2 cellular contexts compared by ENCODE assay signal in genomic region chr14:25110101-25110500, GRCh38.
TF ChIP-seq lines count a peak whose summit lies in the region.

No MANE protein-coding gene starts in this region.

TF ChIP-seq in SK-N-SH, 30 proteins besides CTCF, POLR2A, EP300 and RAD21:
- no peak for TF ChIP-seq SIN3A (IDR thresholded peaks at IDR 0.05; ENCODE audit: borderline replicate concordance, low read depth, low read length)
- TF ChIP-seq NFIC (IDR thresholded peaks at IDR 0.05; ENCODE audit: borderline replicate concordance), result no peak
- no peak for TF ChIP-seq MEF2A (IDR thresholded peaks at IDR 0.05; ENCODE audit: borderline replicate concordance, low read depth)
- no peak for TF ChIP-seq ELF1 (IDR thresholded peaks at IDR 0.05)
- TF ChIP-seq RXRA (IDR thresholded peaks at IDR 0.05; ENCODE audit: borderline replicate concordance, low read depth), result no peak
- no peak for TF ChIP-seq TAF1 (IDR thresholded peaks at IDR 0.05; ENCODE audit: borderline replicate concordance, low read depth, low read length)
- no peak for TF ChIP-seq FOSL2 (IDR thresholded peaks at IDR 0.05; ENCODE audit: borderline replicate concordance, low read depth)
- no peak for TF ChIP-seq MAX (IDR thresholded peaks at IDR 0.05; ENCODE audit: low read depth)
- no peak for TF ChIP-seq FOXJ3 (CRISPR knock-in tag; IDR thresholded peaks at IDR 0.05)
- TF ChIP-seq RCOR1 (IDR thresholded peaks at IDR 0.05; ENCODE audit: low read length), result no peak
- no peak for TF ChIP-seq EZH2phosphoT487 (IDR thresholded peaks at IDR 0.05; ENCODE audit: borderline replicate concordance, low read depth)
- TF ChIP-seq REST (IDR thresholded peaks at IDR 0.05; ENCODE audit: low read depth, low read length), result no peak
- TF ChIP-seq SMC3 (IDR thresholded peaks at IDR 0.05; ENCODE audit: low read depth, low read length), result no peak
- TF ChIP-seq ZBTB33 (IDR thresholded peaks at IDR 0.05; ENCODE audit: borderline replicate concordance, low read depth), result no peak
- no peak for TF ChIP-seq CHD2 (IDR thresholded peaks at IDR 0.05; ENCODE audit: low read length, partially characterized antibody)

TF ChIP-seq in SK-N-SH treated with all-trans-retinoic acid at 6 μM for 48 hours, 23 proteins besides CTCF, POLR2A, EP300 and RAD21:
- TF ChIP-seq ZNF565 (CRISPR knock-in tag; conservative IDR thresholded peaks at IDR 0.05; ENCODE audit: low read depth) (no peak), ZC3H10 (CRISPR knock-in tag; IDR thresholded peaks at IDR 0.05) (no peak), ARNTL (CRISPR knock-in tag; IDR thresholded peaks at IDR 0.05; ENCODE audit: borderline replicate concordance, low read depth) (no peak), PATZ1 (CRISPR knock-in tag; IDR thresholded peaks at IDR 0.05; ENCODE audit: borderline replicate concordance) (no peak), GLIS3 (CRISPR knock-in tag; IDR thresholded peaks at IDR 0.05) (no peak), BACH2 (CRISPR knock-in tag; IDR thresholded peaks at IDR 0.05; ENCODE audit: borderline replicate concordance) (no peak), SNAI2 (CRISPR knock-in tag; IDR thresholded peaks at IDR 0.05) (no peak), ZNF8 (CRISPR knock-in tag; IDR thresholded peaks at IDR 0.05) (no peak), ISL1 (CRISPR knock-in tag; IDR thresholded peaks at IDR 0.05) (no peak), OSR1 (CRISPR knock-in tag; IDR thresholded peaks at IDR 0.05) (no peak), CREB5 (CRISPR knock-in tag; IDR thresholded peaks at IDR 0.05; ENCODE audit: low read depth) (no peak), TSHZ2 (CRISPR knock-in tag; IDR thresholded peaks at IDR 0.05) (no peak), ESRRG (CRISPR knock-in tag; IDR thresholded peaks at IDR 0.05) (no peak), TOX (CRISPR knock-in tag; IDR thresholded peaks at IDR 0.05; ENCODE audit: borderline replicate concordance) (no peak), TCF4 (CRISPR knock-in tag; IDR thresholded peaks at IDR 0.05; ENCODE audit: borderline replicate concordance) (no peak)
